11 cellular contexts compared by ENCODE assay signal in the genomic region with DNA sequence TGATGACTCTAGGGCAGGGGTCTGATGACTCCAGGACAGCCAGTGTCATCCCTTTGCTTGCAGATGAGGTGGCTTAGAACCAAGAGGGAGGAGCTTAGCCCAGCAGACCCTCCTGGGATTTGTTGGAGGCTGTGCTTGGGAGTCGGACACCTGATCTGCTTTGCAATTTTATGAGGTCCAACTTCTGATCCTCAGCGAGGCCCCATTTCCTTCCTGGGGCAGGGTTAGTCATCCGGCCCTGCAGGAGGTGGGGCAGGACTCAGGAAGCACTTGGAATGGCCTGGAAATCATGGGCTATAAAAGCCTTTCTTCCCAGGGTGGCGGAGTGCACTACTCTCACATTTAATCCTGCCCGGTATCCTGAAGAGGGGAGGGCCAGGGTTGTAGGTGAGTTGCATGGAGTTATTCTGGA.
DNase-seq lines count a peak whose midpoint lies in the region; ATAC-seq, FAIRE-seq and TF ChIP-seq lines count a peak whose summit lies in the region.
"Had no signal": no experiment of that assay in that cellular context is flagged by ENCODE, and none has a peak within 500 bp of the region (broad histone marks: within the 10 kb centered on the region; RNA-seq: fewer than 3 reads in every experiment).

No MANE protein-coding gene starts in this region.

- no peak overlapping the region for H3K9ac ChIP-seq in HUES48 (ENCODE audit: low read depth, low read length)
- no peak overlapping the region for H3K9ac ChIP-seq in kidney (ENCODE audit: low read length in 2 of 2)
- H3K9ac ChIP-seq: GM23248 had no signal

- TF ChIP-seq POLR2A in adrenal gland (IDR thresholded peaks at IDR 0.05): no peak

- intact Hi-C loops in kidney (cut with DNase I) (no loop called here), adrenal gland (cut with DNase I) (no loop called here)

- TF ChIP-seq CTCF in kidney (IDR thresholded peaks at IDR 0.05; ENCODE audit: borderline replicate concordance, extremely low read depth, insufficient read depth) (no peak), adrenal gland (IDR thresholded peaks at IDR 0.05) (no peak)

- ATAC-seq in HG03378 (IDR thresholded peaks at IDR 0.05; ENCODE audit: unreplicated experiment) (no peak), HG03025 (IDR thresholded peaks at IDR 0.05; ENCODE audit: low FRiP score, unreplicated experiment) (no peak)

- no peak for FAIRE-seq in kidney (lab: Jason Lieb, UNC)

- peaks cover 23% of the 10 kb centered on the region for H3K4me1 ChIP-seq in HUES48 (ENCODE audit: control insufficient read depth, insufficient read depth, low read length)
- H3K4me1 ChIP-seq in kidney (ENCODE audit: control insufficient read depth in 1 of 2, insufficient read depth in 1 of 2, low read depth in 1 of 2, low read length in 2 of 2): peaks cover 0 to 6% of the 10 kb centered on the region in 2 donors
- peaks cover 0 to 15% of the 10 kb centered on the region in 2 donors for H3K4me1 ChIP-seq in adrenal gland (replicated peaks in 1 of 2)

- H3K36me3 ChIP-seq in HUES48 (ENCODE audit: control insufficient read depth, insufficient read depth, low read length): no peaks in the 10 kb centered on the region
- no peaks in the 10 kb centered on the region for H3K36me3 ChIP-seq in kidney (ENCODE audit: control insufficient read depth in 1 of 2, insufficient read depth in 2 of 2, low read length in 2 of 2)
- H3K36me3 ChIP-seq in adrenal gland (replicated peaks in 1 of 2): no peaks in the 10 kb centered on the region

- WGBS in adrenal gland, 4 donors: 56 to 70% (median 66%) methylated on average over 4 to 5 of the region's 5 CpGs

- DNase-seq in DMS153 treated with DMSO at 0.1 percent for 48 hours (lab: John Stamatoyannopoulos, UW; ENCODE audit: unreplicated experiment): peak; percentile 32
- peak; percentile 79 for DNase-seq in T1000 (lab: John Stamatoyannopoulos, UW)
- DNase-seq in kidney tubule cell (ENCODE audit: low spot score): peak; percentile 56
- no peak for DNase-seq in kidney
- no peak for DNase-seq in adrenal gland
- DNase-seq: GM23248, trophoblast cell had no signal

- H3K27me3 ChIP-seq in HUES48 (ENCODE audit: control insufficient read depth, insufficient read depth, low read length): no peaks in the 10 kb centered on the region
- H3K27me3 ChIP-seq in adrenal gland: no peaks in the 10 kb centered on the region

- H3K27ac ChIP-seq in HUES48 (ENCODE audit: low read depth, low read length) (peak overlapping the region; percentile 47), kidney (ENCODE audit: low read depth in 2 of 2, low read length in 2 of 2) (peak overlapping the region in 1 of 2 donors; percentile 28), adrenal gland (peak overlapping the region in 1 of 5 donors; percentile 83)
- H3K27ac ChIP-seq: GM23248, HL-60 had no signal

- H3K9me3 ChIP-seq in HUES48 (ENCODE audit: control insufficient read depth, insufficient read depth, low read length): no peaks in the 10 kb centered on the region
- no peaks in the 10 kb centered on the region for H3K9me3 ChIP-seq in kidney (ENCODE audit: control insufficient read depth in 1 of 2, low read length in 2 of 2)
- H3K9me3 ChIP-seq in adrenal gland (replicated peaks in 1 of 3): no peaks in the 10 kb centered on the region

- H3K4me3 ChIP-seq in HUES48 (ENCODE audit: low read depth, low read length) (no peak overlapping the region), kidney (ENCODE audit: low read length in 2 of 2) (no peak overlapping the region), adrenal gland (no peak overlapping the region)
- H3K4me3 ChIP-seq: GM23248 had no signal

Comparison
In these comparisons a context has a peak if more than half of its experiments do, and no peak if none do; other contexts are left out.
1. DNase-seq: peak in DMS153 treated with DMSO at 0.1 percent for 48 hours (single experiment), T1000 (single experiment) and kidney tubule cell (single experiment); none in kidney (single experiment) and adrenal gland (0 of 7).